In the genomic region with DNA sequence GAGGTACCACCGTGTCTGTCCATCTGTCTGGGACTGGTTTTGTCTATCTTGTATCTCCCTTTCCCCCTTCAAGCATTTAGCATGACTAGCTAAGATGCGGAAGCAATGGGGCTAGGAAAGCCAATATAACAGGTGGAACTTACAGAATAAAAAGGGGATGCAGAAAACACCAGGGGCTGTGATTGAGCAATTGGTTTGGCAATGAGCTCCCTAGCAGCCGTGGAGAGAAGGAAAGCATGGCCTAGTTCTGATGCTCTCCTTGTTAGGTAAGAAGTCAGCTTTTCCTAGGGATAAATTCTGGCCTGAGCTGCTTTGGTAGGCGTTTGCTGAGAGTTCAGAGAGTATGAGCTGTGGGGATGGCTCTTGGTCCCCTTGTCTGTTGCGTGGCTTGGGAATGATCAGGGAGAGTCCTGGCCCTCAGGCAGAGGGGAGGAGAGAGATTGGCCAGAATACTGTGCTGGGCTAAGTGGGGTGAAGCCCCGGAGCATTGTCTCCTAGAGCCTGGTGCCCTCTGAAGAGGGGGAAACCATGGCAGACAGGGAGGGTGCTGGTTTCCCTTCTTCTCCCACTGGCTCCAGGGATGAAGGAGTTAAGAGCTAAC, we compare ENCODE assay signal across 8 cellular contexts. TPM values are rescaled to one million over a fixed set of nuclear protein-coding genes. Genes with fewer than 3 reads are reported as not detected.
DNase-seq lines count a peak whose midpoint lies in the region; ATAC-seq and TF ChIP-seq lines count a peak whose summit lies in the region.

No MANE protein-coding gene starts in this region.

- H3K27ac ChIP-seq in iPS-18a (ENCODE audit: low read length), result no peak overlapping the region
- H3K27ac ChIP-seq in suprapubic skin, result no peak overlapping the region

- no peak for ATAC-seq in activated CD8-positive, alpha-beta T cell treated with anti-CD3 and anti-CD28 coated beads for 36 hours
- ATAC-seq in GM18861 (IDR thresholded peaks at IDR 0.05; ENCODE audit: unreplicated experiment) (no peak), GM19463 (IDR thresholded peaks at IDR 0.05; ENCODE audit: unreplicated experiment) (no peak), GM18519 (IDR thresholded peaks at IDR 0.05; ENCODE audit: low FRiP score, unreplicated experiment) (no peak)

- H3K4me3 Mint-ChIP-seq in activated CD4-positive, alpha-beta T cell treated with anti-CD3 and anti-CD28 coated beads, Interleukin-2, amount 10 ng/mL, durations not matched to agents 24 days and 14 days, result peak overlapping the region; percentile 83
- H3K4me3 Mint-ChIP-seq in activated CD8-positive, alpha-beta T cell treated with anti-CD3 and anti-CD28 coated beads for 36 hours, result peak overlapping the region; percentile 74

- no peak for TF ChIP-seq EP300 in suprapubic skin (IDR thresholded peaks at IDR 0.05)

- H3K9ac ChIP-seq in iPS-18a (ENCODE audit: low read length), result peak overlapping the region; percentile 41

- H3K36me3 ChIP-seq in iPS-18a (ENCODE audit: control insufficient read depth, low read depth, low read length) (peaks cover 19% of the 10 kb centered on the region), suprapubic skin (peaks cover 58% of the 10 kb centered on the region)

- H3K4me1 Mint-ChIP-seq in activated CD4-positive, alpha-beta T cell treated with anti-CD3 and anti-CD28 coated beads, Interleukin-2, amount 10 ng/mL, durations not matched to agents 24 days and 14 days, result peaks cover 39% of the 10 kb centered on the region
- peaks cover 40% of the 10 kb centered on the region for H3K4me1 Mint-ChIP-seq in activated CD8-positive, alpha-beta T cell treated with anti-CD3 and anti-CD28 coated beads for 36 hours (ENCODE audit: low read depth)

- no peak for TF ChIP-seq POLR2A in suprapubic skin (IDR thresholded peaks at IDR 0.05)

- no peak for TF ChIP-seq CTCF in activated CD8-positive, alpha-beta T cell treated with anti-CD3 and anti-CD28 coated beads for 36 hours (IDR thresholded peaks at IDR 0.05)
- TF ChIP-seq CTCF in suprapubic skin (IDR thresholded peaks at IDR 0.05), result no peak

- DNase-seq in activated CD4-positive, alpha-beta T cell treated with anti-CD3 and anti-CD28 coated beads, Interleukin-2, amount 10 ng/mL, durations not matched to agents 24 days and 14 days, result no peak
- no peak for DNase-seq in activated CD4-positive, alpha-beta T cell treated with anti-CD3 and anti-CD28 coated beads for 1 hour
- DNase-seq in activated CD8-positive, alpha-beta T cell treated with anti-CD3 and anti-CD28 coated beads for 36 hours, result no peak
- DNase-seq in suprapubic skin (ENCODE audit: low spot score in 2 of 2), result no peak

- H3K4me3 ChIP-seq in iPS-18a (ENCODE audit: low read length) (peak overlapping the region; percentile 94), suprapubic skin (peak overlapping the region; percentile 54)

- CTCF ChIA-PET in activated CD8-positive, alpha-beta T cell treated with anti-CD3 and anti-CD28 coated beads for 36 hours (lab: Charles Lee), result interaction anchor here (0.8 to 13.5 kb wide), 22 partner anchors 9 to 194 kb away, joined by 3 to 698 read pairs (median 7); partner anchors contain the start of genes PSMD9, RHOF, SETD1B and TMEM120B

- H3K27me3 ChIP-seq in iPS-18a (ENCODE audit: control insufficient read depth, insufficient read depth, low read length) (no peaks in the 10 kb centered on the region), suprapubic skin (no peaks in the 10 kb centered on the region)

- no peaks in the 10 kb centered on the region for H3K27me3 Mint-ChIP-seq in activated CD4-positive, alpha-beta T cell treated with anti-CD3 and anti-CD28 coated beads, Interleukin-2, amount 10 ng/mL, durations not matched to agents 24 days and 14 days
- no peaks in the 10 kb centered on the region for H3K27me3 Mint-ChIP-seq in activated CD8-positive, alpha-beta T cell treated with anti-CD3 and anti-CD28 coated beads for 36 hours

- peak overlapping the region; percentile 35 for H3K27ac Mint-ChIP-seq in activated CD4-positive, alpha-beta T cell treated with anti-CD3 and anti-CD28 coated beads, Interleukin-2, amount 10 ng/mL, durations not matched to agents 24 days and 14 days
- H3K27ac Mint-ChIP-seq in activated CD8-positive, alpha-beta T cell treated with anti-CD3 and anti-CD28 coated beads for 36 hours, result peak overlapping the region; percentile 79

- intact Hi-C loops in activated CD4-positive, alpha-beta T cell treated with anti-CD3 and anti-CD28 coated beads, Interleukin-2, amount 10 ng/mL, durations not matched to agents 24 days and 14 days (cut with micrococcal nuclease), result no loop called here
- intact Hi-C loops in activated CD8-positive, alpha-beta T cell treated with anti-CD3 and anti-CD28 coated beads for 36 hours (cut with micrococcal nuclease), result loop anchor here (2.0 kb wide), 1 partner anchor 16 kb away; no protein-coding TSS in a partner anchor

- peaks cover 54% of the 10 kb centered on the region for H3K36me3 Mint-ChIP-seq in activated CD4-positive, alpha-beta T cell treated with anti-CD3 and anti-CD28 coated beads, Interleukin-2, amount 10 ng/mL, durations not matched to agents 24 days and 14 days (ENCODE audit: low read depth)
- H3K36me3 Mint-ChIP-seq in activated CD8-positive, alpha-beta T cell treated with anti-CD3 and anti-CD28 coated beads for 36 hours (ENCODE audit: low read depth), result peaks cover 56% of the 10 kb centered on the region

- 47% methylated on average over 6 of the region's 6 CpGs for WGBS in suprapubic skin

- H3K9me3 Mint-ChIP-seq in activated CD4-positive, alpha-beta T cell treated with anti-CD3 and anti-CD28 coated beads, Interleukin-2, amount 10 ng/mL, durations not matched to agents 24 days and 14 days, result no peaks in the 10 kb centered on the region
- H3K9me3 Mint-ChIP-seq in activated CD8-positive, alpha-beta T cell treated with anti-CD3 and anti-CD28 coated beads for 36 hours, result no peaks in the 10 kb centered on the region

- POLR2A ChIA-PET in activated CD8-positive, alpha-beta T cell treated with anti-CD3 and anti-CD28 coated beads for 36 hours (lab: Charles Lee), result interaction anchor here (0.9 to 25.9 kb wide), 5 partner anchors 16 to 99 kb away, joined by 3 to 683 read pairs (median 4); partner anchors contain the start of genes RHOF and TMEM120B

- H3K9me3 ChIP-seq in iPS-18a (ENCODE audit: control insufficient read depth, low read depth, low read length) (no peaks in the 10 kb centered on the region), suprapubic skin (no peaks in the 10 kb centered on the region)

- H3K4me1 ChIP-seq in iPS-18a (ENCODE audit: control insufficient read depth, low read depth, low read length) (peaks cover 16% of the 10 kb centered on the region), suprapubic skin (peaks cover 56% of the 10 kb centered on the region)

RNA-seq across cellular contexts. Expression of gene SETD1B, which starts 7.1 kb away (rescaled TPM):
- 26.6 and 29.2 TPM in 2 replicates for total RNA-seq in activated CD4-positive, alpha-beta T cell treated with anti-CD3 and anti-CD28 coated beads, Interleukin-2, amount 10 ng/mL, durations not matched to agents 24 days and 14 days
- 10 to 100 TPM; 13.3 TPM for total RNA-seq in activated CD8-positive, alpha-beta T cell treated with anti-CD3 and anti-CD28 coated beads for 36 hours
- 10 to 100 TPM; 13.1 to 23.1 (median 19.5) TPM for total RNA-seq in suprapubic skin

RNA-seq across cellular contexts. Expression of gene RHOF, which starts 17.4 kb away (rescaled TPM):
- total RNA-seq in activated CD4-positive, alpha-beta T cell treated with anti-CD3 and anti-CD28 coated beads, Interleukin-2, amount 10 ng/mL, durations not matched to agents 24 days and 14 days, result 107 and 114 TPM in 2 replicates
- 100 to 1,000 TPM; 108 to 116 TPM for total RNA-seq in activated CD8-positive, alpha-beta T cell treated with anti-CD3 and anti-CD28 coated beads for 36 hours
- 10 to 100 TPM in 3 of 4 donors, 1 to 10 TPM in 1; 6.6 to 20.4 (median 17.5) TPM for total RNA-seq in suprapubic skin

RNA-seq across cellular contexts. Expression of gene HPD, which starts 47.7 kb away (rescaled TPM):
- total RNA-seq in activated CD4-positive, alpha-beta T cell treated with anti-CD3 and anti-CD28 coated beads, Interleukin-2, amount 10 ng/mL, durations not matched to agents 24 days and 14 days, result not detected in 2 replicates
- not detected for total RNA-seq in activated CD8-positive, alpha-beta T cell treated with anti-CD3 and anti-CD28 coated beads for 36 hours
- 1 to 10 TPM in 1 of 4 donors, not detected in 3; 1.4 TPM for total RNA-seq in suprapubic skin
